22 cellular contexts compared by ENCODE assay signal in genomic region chr21:40760811-40761210, GRCh38.
"Had no signal": no experiment of that assay in that cellular context is flagged by ENCODE, and none has a peak within 500 bp of the region (broad histone marks: within the 10 kb centered on the region; RNA-seq: fewer than 3 reads in every experiment).

No MANE protein-coding gene starts in this region.

- H3K4me1 Mint-ChIP-seq: memory B cell; mesothelial cell of epicardium; naive thymus-derived CD4-positive, alpha-beta T cell; stimulated activated effector memory CD8-positive, alpha-beta T cell treated with anti-CD3 and anti-CD28 coated beads, Interleukin-12 subunit alpha, Interleukin-12 subunit beta, amount 100 ng/mL, for 72 hours had no signal

- H3K36me3 Mint-ChIP-seq: memory B cell; mesothelial cell of epicardium; stimulated activated effector memory CD8-positive, alpha-beta T cell treated with anti-CD3 and anti-CD28 coated beads, Interleukin-12 subunit alpha, Interleukin-12 subunit beta, amount 100 ng/mL, for 72 hours had no signal

- H3K36me3 ChIP-seq: sigmoid colon, stomach, thyroid gland, vagina had no signal

- H3K27ac Mint-ChIP-seq: memory B cell; mesothelial cell of epicardium; naive thymus-derived CD4-positive, alpha-beta T cell; nephron; stimulated activated effector memory CD8-positive, alpha-beta T cell treated with anti-CD3 and anti-CD28 coated beads, Interleukin-12 subunit alpha, Interleukin-12 subunit beta, amount 100 ng/mL, for 72 hours had no signal

- DNase-seq: dorsolateral prefrontal cortex; effector CD4-positive, alpha-beta T cell; head of caudate nucleus; naive thymus-derived CD4-positive, alpha-beta T cell; nucleus accumbens; psoas muscle; sigmoid colon; stimulated activated CD4-positive, alpha-beta T cell treated with anti-CD3 and anti-CD28 coated beads, Interleukin-2, amount 100 ng/mL, for 24 hours; stimulated activated CD4-positive, alpha-beta T cell treated with anti-CD3 and anti-CD28 coated beads, Interleukin-4, amount 100 ng/mL, for 24 hours; stimulated activated naive CD4-positive, alpha-beta T cell treated with Interleukin-2 at 50 U/mL for 16 hours; stomach; thyroid gland had no signal

- H3K27me3 ChIP-seq: sigmoid colon, thyroid gland, vagina had no signal

- H3K9me3 ChIP-seq: psoas muscle, sigmoid colon, stomach, thyroid gland, vagina had no signal

- H3K4me1 ChIP-seq: psoas muscle, sigmoid colon, stomach, thyroid gland, vagina had no signal

- H3K4me3 ChIP-seq: dorsolateral prefrontal cortex, lung, psoas muscle, sigmoid colon, stomach, thyroid gland, vagina had no signal

- H3K4me3 Mint-ChIP-seq: memory B cell; mesothelial cell of epicardium; naive thymus-derived CD4-positive, alpha-beta T cell; nephron; stimulated activated effector memory CD8-positive, alpha-beta T cell treated with anti-CD3 and anti-CD28 coated beads, Interleukin-12 subunit alpha, Interleukin-12 subunit beta, amount 100 ng/mL, for 72 hours had no signal

- ATAC-seq: esophagus mucosa; left lobe of liver; naive thymus-derived CD4-positive, alpha-beta T cell; psoas muscle; right cardiac atrium; stimulated activated effector memory CD8-positive, alpha-beta T cell treated with anti-CD3 and anti-CD28 coated beads, Interleukin-12 subunit alpha, Interleukin-12 subunit beta, amount 100 ng/mL, for 72 hours had no signal

- H3K27ac ChIP-seq: dorsolateral prefrontal cortex, epithelial cell of prostate, psoas muscle, sigmoid colon, stomach, thyroid gland, vagina had no signal
